2 cellular contexts compared by ENCODE assay signal in the genomic region with DNA sequence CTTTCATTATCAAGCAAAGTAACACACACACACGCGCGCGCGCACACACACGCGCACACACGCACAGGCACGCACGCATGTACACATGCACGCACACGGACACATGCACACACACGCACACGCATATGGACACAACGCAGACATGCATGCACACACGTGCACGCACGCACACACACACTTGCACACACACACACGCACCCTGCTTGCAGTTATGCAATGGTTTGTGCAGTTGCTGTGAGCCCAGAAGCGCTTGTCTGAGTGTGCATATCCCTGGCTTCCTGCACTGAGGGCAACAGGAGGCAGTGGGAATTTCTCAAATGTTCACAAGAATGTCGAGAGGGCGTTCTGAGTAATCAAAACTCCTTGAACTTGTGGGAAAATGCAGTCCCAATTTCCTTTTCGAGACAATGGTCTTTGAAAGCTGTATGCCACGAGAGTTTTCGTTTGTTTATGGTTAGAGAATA.
TF ChIP-seq lines count a peak whose summit lies in the region.

No MANE protein-coding gene starts in this region.

TF ChIP-seq in IMR-90, 13 proteins besides CTCF, POLR2A, EP300 and RAD21:
- TF ChIP-seq CEBPB (IDR thresholded peaks at IDR 0.05; ENCODE audit: low read depth, low read length) (peak; percentile 74; the same call in 1 of the 2 replicates), CHD1 (IDR thresholded peaks at IDR 0.05; ENCODE audit: low read depth, low read length) (no peak)

TF ChIP-seq in HepG2, 621 proteins besides CTCF, POLR2A, EP300 and RAD21 (continues in another document):
- no peak for TF ChIP-seq TGIF2 (CRISPR knock-in tag; IDR thresholded peaks at IDR 0.05)
- TF ChIP-seq HOXA5 (CRISPR knock-in tag; IDR thresholded peaks at IDR 0.05): no peak
- TF ChIP-seq ZNF768 (CRISPR knock-in tag; IDR thresholded peaks at IDR 0.05): peak; percentile 75; the same call in 1 of the 2 replicates
- TF ChIP-seq ZNF383 (CRISPR knock-in tag; IDR thresholded peaks at IDR 0.05; ENCODE audit: borderline replicate concordance): no peak
- no peak for TF ChIP-seq MXI1 (IDR thresholded peaks at IDR 0.05; ENCODE audit: borderline replicate concordance, low read depth, low read length)
- TF ChIP-seq ZNF761 (CRISPR knock-in tag; conservative IDR thresholded peaks at IDR 0.05): 0 out of 2 replicates have a peak, but pooled peaks have one; percentile 35
- no peak for TF ChIP-seq ZFY (CRISPR knock-in tag; IDR thresholded peaks at IDR 0.05)
- 0 out of 2 replicates have a peak, but pooled peaks have one; percentile 35 for TF ChIP-seq ZNF749 (CRISPR knock-in tag; IDR thresholded peaks at IDR 0.05; ENCODE audit: borderline replicate concordance)
- no peak for TF ChIP-seq ZNF605 (CRISPR knock-in tag; IDR thresholded peaks at IDR 0.05)
- TF ChIP-seq RBM22 (optimal IDR thresholded peaks at IDR 0.05; ENCODE audit: low read length): no peak
- TF ChIP-seq ZSCAN21 (CRISPR knock-in tag; IDR thresholded peaks at IDR 0.05; ENCODE audit: borderline replicate concordance): 0 out of 2 replicates have a peak, but pooled peaks have one; percentile 16
- 0 out of 2 replicates have a peak, but pooled peaks have one; percentile 40 for TF ChIP-seq ZNF101 (CRISPR knock-in tag; IDR thresholded peaks at IDR 0.05; ENCODE audit: borderline replicate concordance, low read depth)
- TF ChIP-seq ZMAT3 (CRISPR knock-in tag; conservative IDR thresholded peaks at IDR 0.05): no peak
- TF ChIP-seq THAP11 (CRISPR knock-in tag; IDR thresholded peaks at IDR 0.05): no peak
- no peak for TF ChIP-seq STAG1 (CRISPR knock-in tag; IDR thresholded peaks at IDR 0.05)
- TF ChIP-seq, protein P1, sequence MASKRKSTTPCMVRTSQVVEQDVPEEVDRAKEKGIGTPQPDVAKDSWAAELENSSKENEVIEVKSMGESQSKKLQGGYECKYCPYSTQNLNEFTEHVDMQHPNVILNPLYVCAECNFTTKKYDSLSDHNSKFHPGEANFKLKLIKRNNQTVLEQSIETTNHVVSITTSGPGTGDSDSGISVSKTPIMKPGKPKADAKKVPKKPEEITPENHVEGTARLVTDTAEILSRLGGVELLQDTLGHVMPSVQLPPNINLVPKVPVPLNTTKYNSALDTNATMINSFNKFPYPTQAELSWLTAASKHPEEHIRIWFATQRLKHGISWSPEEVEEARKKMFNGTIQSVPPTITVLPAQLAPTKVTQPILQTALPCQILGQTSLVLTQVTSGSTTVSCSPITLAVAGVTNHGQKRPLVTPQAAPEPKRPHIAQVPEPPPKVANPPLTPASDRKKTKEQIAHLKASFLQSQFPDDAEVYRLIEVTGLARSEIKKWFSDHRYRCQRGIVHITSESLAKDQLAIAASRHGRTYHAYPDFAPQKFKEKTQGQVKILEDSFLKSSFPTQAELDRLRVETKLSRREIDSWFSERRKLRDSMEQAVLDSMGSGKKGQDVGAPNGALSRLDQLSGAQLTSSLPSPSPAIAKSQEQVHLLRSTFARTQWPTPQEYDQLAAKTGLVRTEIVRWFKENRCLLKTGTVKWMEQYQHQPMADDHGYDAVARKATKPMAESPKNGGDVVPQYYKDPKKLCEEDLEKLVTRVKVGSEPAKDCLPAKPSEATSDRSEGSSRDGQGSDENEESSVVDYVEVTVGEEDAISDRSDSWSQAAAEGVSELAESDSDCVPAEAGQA (IDR thresholded peaks at IDR 0.05; ENCODE audit: low read depth): 0 out of 2 replicates have a peak, but pooled peaks have one; percentile 10
- TF ChIP-seq, protein P1 (CRISPR knock-in tag; IDR thresholded peaks at IDR 0.05; ENCODE audit: borderline replicate concordance): no peak
- TF ChIP-seq, protein P2, sequence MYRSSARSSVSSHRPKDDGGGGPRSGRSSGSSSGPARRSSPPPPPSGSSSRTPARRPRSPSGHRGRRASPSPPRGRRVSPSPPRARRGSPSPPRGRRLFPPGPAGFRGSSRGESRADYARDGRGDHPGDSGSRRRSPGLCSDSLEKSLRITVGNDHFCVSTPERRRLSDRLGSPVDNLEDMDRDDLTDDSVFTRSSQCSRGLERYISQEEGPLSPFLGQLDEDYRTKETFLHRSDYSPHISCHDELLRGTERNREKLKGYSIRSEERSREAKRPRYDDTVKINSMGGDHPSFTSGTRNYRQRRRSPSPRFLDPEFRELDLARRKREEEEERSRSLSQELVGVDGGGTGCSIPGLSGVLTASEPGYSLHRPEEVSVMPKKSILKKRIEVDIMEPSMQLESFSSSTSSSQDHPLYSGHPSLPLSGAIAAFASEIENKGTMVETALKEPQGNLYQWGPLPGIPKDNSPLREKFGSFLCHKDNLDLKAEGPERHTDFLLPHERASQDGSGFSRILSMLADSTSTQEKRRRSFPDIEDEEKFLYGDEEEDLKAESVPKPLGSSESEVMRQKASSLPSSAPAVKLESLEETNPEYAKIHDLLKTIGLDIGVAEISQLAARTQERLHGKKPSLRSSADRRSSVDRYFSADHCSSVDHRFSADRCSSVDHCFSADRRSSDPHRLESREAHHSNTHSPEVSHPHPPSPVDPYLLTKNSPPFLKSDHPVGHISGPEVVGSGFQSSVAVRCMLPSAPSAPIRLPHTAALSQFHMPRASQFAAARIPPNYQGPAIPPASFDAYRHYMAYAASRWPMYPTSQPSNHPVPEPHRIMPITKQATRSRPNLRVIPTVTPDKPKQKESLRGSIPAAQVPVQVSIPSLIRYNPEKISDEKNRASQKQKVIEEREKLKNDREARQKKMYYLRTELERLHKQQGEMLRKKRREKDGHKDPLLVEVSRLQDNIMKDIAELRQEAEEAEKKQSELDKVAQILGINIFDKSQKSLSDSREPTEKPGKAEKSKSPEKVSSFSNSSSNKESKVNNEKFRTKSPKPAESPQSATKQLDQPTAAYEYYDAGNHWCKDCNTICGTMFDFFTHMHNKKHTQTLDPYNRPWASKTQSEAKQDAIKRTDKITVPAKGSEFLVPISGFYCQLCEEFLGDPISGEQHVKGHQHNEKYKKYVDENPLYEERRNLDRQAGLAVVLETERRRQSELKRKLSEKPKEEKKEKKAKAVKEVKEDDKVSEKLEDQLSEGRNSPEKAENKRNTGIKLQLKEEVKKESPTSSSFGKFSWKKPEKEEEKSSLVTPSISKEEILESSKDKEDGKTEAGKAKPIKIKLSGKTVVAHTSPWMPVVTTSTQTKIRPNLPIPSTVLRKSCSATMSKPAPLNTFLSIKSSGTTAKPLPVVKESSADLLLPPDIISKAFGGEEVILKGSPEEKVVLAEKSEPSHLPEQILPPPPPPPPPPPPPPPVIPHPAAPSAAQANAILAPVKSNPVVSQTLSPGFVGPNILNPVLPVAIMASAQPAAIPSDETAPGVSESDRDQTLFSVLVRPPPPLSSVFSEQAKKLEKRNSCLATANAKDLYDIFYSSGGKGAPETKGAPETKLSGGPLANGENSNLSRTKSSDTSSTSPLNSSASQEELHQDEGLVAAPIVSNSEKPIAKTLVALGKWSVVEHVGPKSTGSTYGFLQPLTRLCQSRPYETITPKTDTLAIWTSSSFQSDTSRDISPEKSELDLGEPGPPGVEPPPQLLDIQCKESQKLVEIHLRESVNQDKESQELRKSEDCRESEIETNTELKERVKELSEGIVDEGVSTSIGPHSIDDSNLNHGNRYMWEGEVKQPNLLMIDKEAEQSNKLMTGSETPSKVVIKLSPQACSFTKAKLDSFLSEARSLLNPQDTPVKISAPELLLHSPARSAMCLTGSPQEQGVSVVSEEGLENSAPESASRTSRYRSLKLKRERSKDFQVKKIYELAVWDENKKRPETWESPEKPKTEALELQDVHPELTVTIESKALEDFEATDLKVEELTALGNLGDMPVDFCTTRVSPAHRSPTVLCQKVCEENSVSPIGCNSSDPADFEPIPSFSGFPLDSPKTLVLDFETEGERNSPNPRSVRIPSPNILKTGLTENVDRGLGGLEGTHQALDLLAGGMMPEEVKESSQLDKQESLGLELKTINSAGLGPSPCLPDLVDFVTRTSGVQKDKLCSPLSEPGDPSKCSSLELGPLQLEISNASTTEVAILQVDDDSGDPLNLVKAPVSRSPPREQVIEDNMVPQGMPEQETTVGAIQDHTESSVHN (CRISPR knock-in tag; IDR thresholded peaks at IDR 0.05): peak; percentile 59; the same call in 1 of the 2 replicates
- TF ChIP-seq REXO4 (CRISPR knock-in tag; IDR thresholded peaks at IDR 0.05; ENCODE audit: borderline replicate concordance): no peak
- 0 out of 2 replicates have a peak, but pooled peaks have one; percentile 18 for TF ChIP-seq HOXA3 (CRISPR knock-in tag; IDR thresholded peaks at IDR 0.05)
- TF ChIP-seq ZC3H13 (CRISPR knock-in tag; IDR thresholded peaks at IDR 0.05): peak; percentile 53; the same call in 1 of the 2 replicates
- no peak for TF ChIP-seq RBFOX2 (IDR thresholded peaks at IDR 0.05; ENCODE audit: low read depth, low read length)
- no peak for TF ChIP-seq ZNF17 (CRISPR knock-in tag; IDR thresholded peaks at IDR 0.05)
- TF ChIP-seq ZNF569 (CRISPR knock-in tag; IDR thresholded peaks at IDR 0.05; ENCODE audit: borderline replicate concordance): no peak
- TF ChIP-seq IKZF1 (IDR thresholded peaks at IDR 0.05): no peak
- no peak for TF ChIP-seq SP2 (CRISPR knock-in tag; IDR thresholded peaks at IDR 0.05)
- peak; percentile 82; the same call in 1 of the 2 replicates for TF ChIP-seq DNMT1 (CRISPR knock-in tag; IDR thresholded peaks at IDR 0.05)
- TF ChIP-seq ZNF350 (CRISPR knock-in tag; IDR thresholded peaks at IDR 0.05; ENCODE audit: borderline replicate concordance, low read depth): peak; percentile 26; the same call in 1 of the 2 replicates
- TF ChIP-seq NR3C1 (CRISPR knock-in tag; IDR thresholded peaks at IDR 0.05): no peak
- TF ChIP-seq, protein P3, sequence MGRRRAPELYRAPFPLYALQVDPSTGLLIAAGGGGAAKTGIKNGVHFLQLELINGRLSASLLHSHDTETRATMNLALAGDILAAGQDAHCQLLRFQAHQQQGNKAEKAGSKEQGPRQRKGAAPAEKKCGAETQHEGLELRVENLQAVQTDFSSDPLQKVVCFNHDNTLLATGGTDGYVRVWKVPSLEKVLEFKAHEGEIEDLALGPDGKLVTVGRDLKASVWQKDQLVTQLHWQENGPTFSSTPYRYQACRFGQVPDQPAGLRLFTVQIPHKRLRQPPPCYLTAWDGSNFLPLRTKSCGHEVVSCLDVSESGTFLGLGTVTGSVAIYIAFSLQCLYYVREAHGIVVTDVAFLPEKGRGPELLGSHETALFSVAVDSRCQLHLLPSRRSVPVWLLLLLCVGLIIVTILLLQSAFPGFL (CRISPR knock-in tag; IDR thresholded peaks at IDR 0.05): no peak
- TF ChIP-seq, protein P4, sequence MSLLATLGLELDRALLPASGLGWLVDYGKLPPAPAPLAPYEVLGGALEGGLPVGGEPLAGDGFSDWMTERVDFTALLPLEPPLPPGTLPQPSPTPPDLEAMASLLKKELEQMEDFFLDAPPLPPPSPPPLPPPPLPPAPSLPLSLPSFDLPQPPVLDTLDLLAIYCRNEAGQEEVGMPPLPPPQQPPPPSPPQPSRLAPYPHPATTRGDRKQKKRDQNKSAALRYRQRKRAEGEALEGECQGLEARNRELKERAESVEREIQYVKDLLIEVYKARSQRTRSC (CRISPR knock-in tag; IDR thresholded peaks at IDR 0.05; ENCODE audit: low read depth): 0 out of 2 replicates have a peak, but pooled peaks have one; percentile 43
- peak; percentile 55; the same call in 1 of the 2 replicates for TF ChIP-seq SALL1 (CRISPR knock-in tag; IDR thresholded peaks at IDR 0.05)
- TF ChIP-seq ZZZ3 (CRISPR knock-in tag; IDR thresholded peaks at IDR 0.05; ENCODE audit: borderline replicate concordance): peak; percentile 72; the same call in 1 of the 2 replicates
- TF ChIP-seq, protein P5, sequence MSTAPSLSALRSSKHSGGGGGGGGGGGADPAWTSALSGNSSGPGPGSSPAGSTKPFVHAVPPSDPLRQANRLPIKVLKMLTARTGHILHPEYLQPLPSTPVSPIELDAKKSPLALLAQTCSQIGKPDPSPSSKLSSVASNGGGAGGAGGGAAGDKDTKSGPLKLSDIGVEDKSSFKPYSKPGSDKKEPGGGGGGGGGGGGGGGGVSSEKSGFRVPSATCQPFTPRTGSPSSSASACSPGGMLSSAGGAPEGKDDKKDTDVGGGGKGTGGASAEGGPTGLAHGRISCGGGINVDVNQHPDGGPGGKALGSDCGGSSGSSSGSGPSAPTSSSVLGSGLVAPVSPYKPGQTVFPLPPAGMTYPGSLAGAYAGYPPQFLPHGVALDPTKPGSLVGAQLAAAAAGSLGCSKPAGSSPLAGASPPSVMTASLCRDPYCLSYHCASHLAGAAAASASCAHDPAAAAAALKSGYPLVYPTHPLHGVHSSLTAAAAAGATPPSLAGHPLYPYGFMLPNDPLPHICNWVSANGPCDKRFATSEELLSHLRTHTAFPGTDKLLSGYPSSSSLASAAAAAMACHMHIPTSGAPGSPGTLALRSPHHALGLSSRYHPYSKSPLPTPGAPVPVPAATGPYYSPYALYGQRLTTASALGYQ (CRISPR knock-in tag; IDR thresholded peaks at IDR 0.05): no peak
- TF ChIP-seq, protein P6, sequence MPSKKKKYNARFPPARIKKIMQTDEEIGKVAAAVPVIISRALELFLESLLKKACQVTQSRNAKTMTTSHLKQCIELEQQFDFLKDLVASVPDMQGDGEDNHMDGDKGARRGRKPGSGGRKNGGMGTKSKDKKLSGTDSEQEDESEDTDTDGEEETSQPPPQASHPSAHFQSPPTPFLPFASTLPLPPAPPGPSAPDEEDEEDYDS (CRISPR knock-in tag; IDR thresholded peaks at IDR 0.05): no peak
- TF ChIP-seq, protein P7, sequence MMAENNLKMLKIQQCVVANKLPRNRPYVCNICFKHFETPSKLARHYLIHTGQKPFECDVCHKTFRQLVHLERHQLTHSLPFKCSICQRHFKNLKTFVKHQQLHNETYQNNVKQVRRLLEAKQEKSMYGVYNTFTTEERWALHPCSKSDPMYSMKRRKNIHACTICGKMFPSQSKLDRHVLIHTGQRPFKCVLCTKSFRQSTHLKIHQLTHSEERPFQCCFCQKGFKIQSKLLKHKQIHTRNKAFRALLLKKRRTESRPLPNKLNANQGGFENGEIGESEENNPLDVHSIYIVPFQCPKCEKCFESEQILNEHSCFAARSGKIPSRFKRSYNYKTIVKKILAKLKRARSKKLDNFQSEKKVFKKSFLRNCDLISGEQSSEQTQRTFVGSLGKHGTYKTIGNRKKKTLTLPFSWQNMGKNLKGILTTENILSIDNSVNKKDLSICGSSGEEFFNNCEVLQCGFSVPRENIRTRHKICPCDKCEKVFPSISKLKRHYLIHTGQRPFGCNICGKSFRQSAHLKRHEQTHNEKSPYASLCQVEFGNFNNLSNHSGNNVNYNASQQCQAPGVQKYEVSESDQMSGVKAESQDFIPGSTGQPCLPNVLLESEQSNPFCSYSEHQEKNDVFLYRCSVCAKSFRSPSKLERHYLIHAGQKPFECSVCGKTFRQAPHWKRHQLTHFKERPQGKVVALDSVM (CRISPR knock-in tag; IDR thresholded peaks at IDR 0.05): no peak
- no peak for TF ChIP-seq MZF1 (CRISPR knock-in tag; IDR thresholded peaks at IDR 0.05; ENCODE audit: borderline replicate concordance)
